12 cellular contexts compared by ENCODE assay signal in genomic region chr3:98962189-98962930, GRCh38.
DNase-seq lines count a peak whose midpoint lies in the region; ATAC-seq and TF ChIP-seq lines count a peak whose summit lies in the region.
"Had no signal": no experiment of that assay in that cellular context is flagged by ENCODE, and none has a peak within 500 bp of the region (broad histone marks: within the 10 kb centered on the region; RNA-seq: fewer than 3 reads in every experiment).

No MANE protein-coding gene starts in this region.

- no peak overlapping the region; the same call in 1 of the 2 replicates for H3K4me3 Mint-ChIP-seq in HFFc6
- H3K4me3 Mint-ChIP-seq in effector memory CD8-positive, alpha-beta T cell: no peak overlapping the region

- DNase-seq in AG08395 (ENCODE audit: low spot score) (peak; percentile 83), HFFc6 (peak; percentile 92), T1000 (lab: John Stamatoyannopoulos, UW) (peak; percentile 32), glomerular visceral epithelial cell (ENCODE audit: extremely low spot score) (peak; percentile 97), GF-D8 (lab: John Stamatoyannopoulos, UW) (no peak), NCI-H1048 (lab: John Stamatoyannopoulos, UW) (no peak)
- DNase-seq in effector memory CD8-positive, alpha-beta T cell: no peak
- DNase-seq: activated CD4-positive, alpha-beta T cell treated with anti-CD3 and anti-CD28 coated beads for 4 hours; activated gamma-delta T cell treated with Interleukin-2 at 50 U/mL for 16 hours; C1 segment of cervical spinal cord; small intestine had no signal

- H3K27ac Mint-ChIP-seq in HFFc6: no peak overlapping the region
- H3K27ac Mint-ChIP-seq in effector memory CD8-positive, alpha-beta T cell: no peak overlapping the region

- peaks cover 2% of the 10 kb centered on the region; the same call in 1 of the 2 replicates for H3K27me3 Mint-ChIP-seq in HFFc6 (ENCODE audit: insufficient read depth)
- H3K27me3 Mint-ChIP-seq in effector memory CD8-positive, alpha-beta T cell: no peaks in the 10 kb centered on the region

- H3K36me3 Mint-ChIP-seq in HFFc6 (ENCODE audit: low read depth): peaks cover 10% of the 10 kb centered on the region; the same call in 1 of the 2 replicates
- no peaks in the 10 kb centered on the region for H3K36me3 Mint-ChIP-seq in effector memory CD8-positive, alpha-beta T cell (ENCODE audit: insufficient read depth)

- TF ChIP-seq CTCF in HFFc6 (IDR thresholded peaks at IDR 0.05): no peak

- H3K4me1 Mint-ChIP-seq in HFFc6 (ENCODE audit: low read depth): peaks cover 14% of the 10 kb centered on the region
- no peaks in the 10 kb centered on the region for H3K4me1 Mint-ChIP-seq in effector memory CD8-positive, alpha-beta T cell (ENCODE audit: low read depth in 2 of 2)

- ATAC-seq in GM19023 (IDR thresholded peaks at IDR 0.05; ENCODE audit: unreplicated experiment): no peak
- ATAC-seq in effector memory CD8-positive, alpha-beta T cell (replicated peaks): no peak

- H3K9me3 Mint-ChIP-seq in HFFc6: no peaks in the 10 kb centered on the region
- peaks cover 0 to 7% of the 10 kb centered on the region in 2 donors for H3K9me3 Mint-ChIP-seq in effector memory CD8-positive, alpha-beta T cell

Comparison
In these comparisons a context has a peak if more than half of its experiments do, and no peak if none do; other contexts are left out.
1. DNase-seq: peak in AG08395 (single experiment), HFFc6 (single experiment), T1000 (single experiment) and glomerular visceral epithelial cell (single experiment); none in GF-D8 (single experiment), NCI-H1048 (single experiment) and effector memory CD8-positive, alpha-beta T cell (0 of 3).